8 cellular contexts compared by ENCODE assay signal in the genomic region with DNA sequence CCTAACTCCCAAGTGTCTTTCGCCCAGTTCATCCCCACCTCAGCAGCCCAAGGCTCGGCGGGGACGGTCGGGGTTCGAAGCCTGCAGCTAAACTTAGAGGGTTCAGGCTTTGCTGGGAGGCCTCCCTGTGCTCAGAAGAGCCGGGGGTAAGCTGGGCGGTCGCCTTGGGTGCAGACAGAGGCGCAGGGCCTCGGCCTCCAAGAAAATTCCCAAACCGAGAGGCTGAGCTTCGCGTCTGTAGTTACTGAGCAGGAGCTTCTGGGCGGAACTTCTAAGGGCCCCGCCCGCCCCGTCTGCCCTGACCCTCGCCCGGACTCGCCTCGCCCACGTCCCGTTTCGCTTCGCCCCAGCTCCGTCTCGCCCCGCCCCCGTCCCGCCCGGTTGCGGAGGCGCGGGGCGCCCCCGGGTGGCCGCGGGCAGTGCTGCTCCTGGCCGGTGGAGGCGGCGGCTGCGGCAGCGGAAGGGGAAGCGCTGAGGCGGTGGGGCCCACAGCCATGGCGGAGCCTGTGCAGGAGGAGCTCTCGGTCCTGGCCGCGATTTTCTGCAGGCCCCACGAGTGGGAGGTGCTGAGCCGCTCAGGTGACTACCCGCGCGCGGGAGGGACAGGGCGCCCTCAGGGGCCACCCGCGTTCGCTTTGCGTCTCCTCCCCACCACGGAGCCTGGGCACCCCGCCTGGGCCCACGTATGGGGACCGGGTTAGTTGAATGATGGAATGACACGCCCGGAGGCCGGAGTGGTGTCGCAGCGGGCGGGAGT. TPM values are rescaled to one million over a fixed set of nuclear protein-coding genes. Genes with fewer than 3 reads are reported as not detected.
DNase-seq lines count a peak whose midpoint lies in the region; ATAC-seq and TF ChIP-seq lines count a peak whose summit lies in the region.

A gene with protein sequence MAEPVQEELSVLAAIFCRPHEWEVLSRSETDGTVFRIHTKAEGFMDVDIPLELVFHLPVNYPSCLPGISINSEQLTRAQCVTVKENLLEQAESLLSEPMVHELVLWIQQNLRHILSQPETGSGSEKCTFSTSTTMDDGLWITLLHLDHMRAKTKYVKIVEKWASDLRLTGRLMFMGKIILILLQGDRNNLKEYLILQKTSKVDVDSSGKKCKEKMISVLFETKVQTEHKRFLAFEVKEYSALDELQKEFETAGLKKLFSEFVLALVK (plus strand): TSS at position 474 of the 757 bp plus-strand sequence. CDS start 21 bp downstream, at position 495.

- ATAC-seq in GM19023 (IDR thresholded peaks at IDR 0.05; ENCODE audit: unreplicated experiment) (peak; percentile 98), HG03196 (IDR thresholded peaks at IDR 0.05; ENCODE audit: unreplicated experiment) (peak; percentile 99)

- H3K4me3 ChIP-seq in kidney epithelial cell (ENCODE audit: low read depth, low read length), result peak within 1 kb of the TSS; percentile 98

- H3K27me3 ChIP-seq in kidney epithelial cell (ENCODE audit: control insufficient read depth, insufficient read depth, low read length), result no peaks in the 10 kb centered on the region

- H3K36me3 ChIP-seq in kidney epithelial cell (ENCODE audit: control insufficient read depth, insufficient read depth, low read length), result no peaks in the 10 kb centered on the region

- peak; percentile 18 for TF ChIP-seq CTCF in kidney epithelial cell (IDR thresholded peaks at IDR 0.05; ENCODE audit: insufficient read depth, low read length, poor library complexity, severe bottlenecking)

- DNase-seq in Ammon's horn (ENCODE audit: low spot score) (peak; percentile 95), NCI-H446 (lab: John Stamatoyannopoulos, UW) (peak; percentile 82 to 94), cerebellar cortex (ENCODE audit: low spot score) (peak; percentile 83), kidney epithelial cell (ENCODE audit: low read depth) (peak; percentile 57)
- DNase-seq in activated CD4-positive, CD25-positive, alpha-beta regulatory T cell treated with anti-CD3 and anti-CD28 coated beads, Interleukin-2, amount 50 U/mL, for 72 hours, result peak; percentile 96
- peak; percentile 81 to 88 for DNase-seq in stimulated activated CD4-positive, alpha-beta T cell treated with anti-CD3 and anti-CD28 coated beads, Interleukin-15, amount 100 ng/mL, for 48 hours (ENCODE audit: low read depth in 2 of 2)

RNA-seq across cellular contexts. Expression of the gene that starts here (rescaled TPM):
- total RNA-seq in kidney epithelial cell, result 12.1 and 12.3 TPM in 2 replicates

Comparison
In these comparisons a context has a peak if more than half of its experiments do, and no peak if none do; other contexts are left out.
1. Peak in every context shown above with its lines: DNase-seq, ATAC-seq and H3K4me3 ChIP-seq.